Comparison of ENCODE assay signal across 8 cellular contexts in genomic region chr7:27161214-27161720, GRCh38. TPM values are rescaled to one million over a fixed set of nuclear protein-coding genes. Genes with fewer than 3 reads are reported as not detected.
A peak's percentile ranks its signal among the peaks of the same experiment; 100 is the strongest.
DNase-seq lines count a peak whose midpoint lies in the region; ATAC-seq and TF ChIP-seq lines count a peak whose summit lies in the region.

No MANE protein-coding gene starts in this region.

- H3K9me3 Mint-ChIP-seq in activated T-cell treated with anti-CD3 and anti-CD28 coated beads, Interleukin-2, amount 50 U/mL, for 24 hours: no peaks in the 10 kb centered on the region
- peaks cover 6% of the 10 kb centered on the region for H3K9me3 Mint-ChIP-seq in stimulated activated memory B cell treated with anti-CD40 and anti-IgM and Interleukin-4, amounts not matched to agents 10 μg/mL and 1 μg/mL and 100 μg/mL, for 72 hours

- H3K27ac Mint-ChIP-seq in activated T-cell treated with anti-CD3 and anti-CD28 coated beads, Interleukin-2, amount 50 U/mL, for 24 hours: no peak overlapping the region
- H3K27ac Mint-ChIP-seq in stimulated activated memory B cell treated with anti-CD40 and anti-IgM and Interleukin-4, amounts not matched to agents 10 μg/mL and 1 μg/mL and 100 μg/mL, for 72 hours: no peak overlapping the region

- H3K4me3 Mint-ChIP-seq in activated T-cell treated with anti-CD3 and anti-CD28 coated beads, Interleukin-2, amount 50 U/mL, for 24 hours: peak overlapping the region; percentile 69
- peak overlapping the region; percentile 74 for H3K4me3 Mint-ChIP-seq in stimulated activated memory B cell treated with anti-CD40 and anti-IgM and Interleukin-4, amounts not matched to agents 10 μg/mL and 1 μg/mL and 100 μg/mL, for 72 hours

- peaks cover 88% of the 10 kb centered on the region for H3K27me3 Mint-ChIP-seq in activated T-cell treated with anti-CD3 and anti-CD28 coated beads, Interleukin-2, amount 50 U/mL, for 24 hours
- H3K27me3 Mint-ChIP-seq in stimulated activated memory B cell treated with anti-CD40 and anti-IgM and Interleukin-4, amounts not matched to agents 10 μg/mL and 1 μg/mL and 100 μg/mL, for 72 hours: peaks cover 80% of the 10 kb centered on the region

- H3K36me3 Mint-ChIP-seq in activated T-cell treated with anti-CD3 and anti-CD28 coated beads, Interleukin-2, amount 50 U/mL, for 24 hours (ENCODE audit: low read depth): no peaks in the 10 kb centered on the region
- no peaks in the 10 kb centered on the region for H3K36me3 Mint-ChIP-seq in stimulated activated memory B cell treated with anti-CD40 and anti-IgM and Interleukin-4, amounts not matched to agents 10 μg/mL and 1 μg/mL and 100 μg/mL, for 72 hours

- no peak for TF ChIP-seq POLR2A in GM18505 (IDR thresholded peaks at IDR 0.05; ENCODE audit: borderline replicate concordance, extremely low read depth, insufficient read depth, insufficient read length)

- no peak for DNase-seq in activated T-cell treated with anti-CD3 and anti-CD28 coated beads, Interleukin-2, amount 50 U/mL, for 24 hours
- DNase-seq in activated T-cell treated with anti-CD3 and anti-CD28 coated beads, Interleukin-2, amount 50 U/mL, for 1 hour: no peak
- DNase-seq in UCSD-AML1 (lab: John Stamatoyannopoulos, UW; ENCODE audit: unreplicated experiment) (peak; percentile 65), left ventricle myocardium superior (peak; percentile 50), NCI-H2029 (lab: John Stamatoyannopoulos, UW) (no peak)

- H3K4me1 Mint-ChIP-seq in activated T-cell treated with anti-CD3 and anti-CD28 coated beads, Interleukin-2, amount 50 U/mL, for 24 hours (ENCODE audit: low read depth): peaks cover 38% of the 10 kb centered on the region
- peaks cover 13% of the 10 kb centered on the region for H3K4me1 Mint-ChIP-seq in stimulated activated memory B cell treated with anti-CD40 and anti-IgM and Interleukin-4, amounts not matched to agents 10 μg/mL and 1 μg/mL and 100 μg/mL, for 72 hours

- ATAC-seq in left ventricle myocardium superior (peak; percentile 49), GM18505 (IDR thresholded peaks at IDR 0.05; ENCODE audit: unreplicated experiment) (no peak), HG03520 (IDR thresholded peaks at IDR 0.05; ENCODE audit: unreplicated experiment) (no peak)
- no peak for ATAC-seq in stimulated activated memory B cell treated with anti-CD40 and anti-IgM and Interleukin-4, amounts not matched to agents 10 μg/mL and 1 μg/mL and 100 μg/mL, for 72 hours

- intact Hi-C loops in left ventricle myocardium superior (cut with micrococcal nuclease): loop anchor here (5.0 to 10.0 kb wide), 2 partner anchors 479 to 786 kb away; no protein-coding TSS in a partner anchor

RNA-seq across cellular contexts. Expression of gene HOXA9, which starts 4.1 kb away (rescaled TPM):
- total RNA-seq in left ventricle myocardium superior: not detected

RNA-seq across cellular contexts. Expression of gene HOXA7, which starts 4.8 kb away (rescaled TPM):
- not detected for total RNA-seq in left ventricle myocardium superior

RNA-seq across cellular contexts. Expression of gene HOXA3, which starts 8.9 kb away (rescaled TPM):
- 0.72 TPM for total RNA-seq in left ventricle myocardium superior

RNA-seq across cellular contexts. Expression of gene HOXA10, which starts 12.9 kb away (rescaled TPM):
- total RNA-seq in left ventricle myocardium superior: not detected

RNA-seq across cellular contexts. Expression of gene HOXA6, which starts 13.7 kb away (rescaled TPM):
- not detected for total RNA-seq in left ventricle myocardium superior

Comparison
In these comparisons a context has a peak if more than half of its experiments do, and no peak if none do; other contexts are left out.
1. DNase-seq: peak in UCSD-AML1 (single experiment) and left ventricle myocardium superior (single experiment); none in activated T-cell treated with anti-CD3 and anti-CD28 coated beads, Interleukin-2, amount 50 U/mL, for 24 hours (single experiment), activated T-cell treated with anti-CD3 and anti-CD28 coated beads, Interleukin-2, amount 50 U/mL, for 1 hour (single experiment) and NCI-H2029 (single experiment).